ENCODE assay signal across 1 cellular context in genomic region chr2:20568501-20569463, GRCh38.
TF ChIP-seq lines count a peak whose summit lies in the region.

No MANE protein-coding gene starts in this region.

TF ChIP-seq in HCT116, 20 proteins besides CTCF, POLR2A, EP300 and RAD21 (continued from another document):
- TF ChIP-seq ZBTB33 (IDR thresholded peaks at IDR 0.05; ENCODE audit: extremely low read depth, insufficient replicate concordance, low read length) (no peak), TCF7L2 (IDR thresholded peaks at IDR 0.05; ENCODE audit: borderline replicate concordance, extremely low read depth, insufficient read depth, insufficient read length) (no peak), ATF3 (IDR thresholded peaks at IDR 0.05) (no peak), SRF (IDR thresholded peaks at IDR 0.05; ENCODE audit: low read depth) (no peak), YY1 (IDR thresholded peaks at IDR 0.05; ENCODE audit: extremely low read depth, insufficient replicate concordance, low read depth, low read length) (no peak)
